Comparison of ENCODE assay signal across 1 cellular context in genomic region chr7:100568176-100568935, GRCh38.
TF ChIP-seq lines count a peak whose summit lies in the region.

No MANE protein-coding gene starts in this region.

TF ChIP-seq in HepG2, 621 proteins besides CTCF, POLR2A, EP300 and RAD21 (continued from another document and continues in another):
- TF ChIP-seq, protein P1, sequence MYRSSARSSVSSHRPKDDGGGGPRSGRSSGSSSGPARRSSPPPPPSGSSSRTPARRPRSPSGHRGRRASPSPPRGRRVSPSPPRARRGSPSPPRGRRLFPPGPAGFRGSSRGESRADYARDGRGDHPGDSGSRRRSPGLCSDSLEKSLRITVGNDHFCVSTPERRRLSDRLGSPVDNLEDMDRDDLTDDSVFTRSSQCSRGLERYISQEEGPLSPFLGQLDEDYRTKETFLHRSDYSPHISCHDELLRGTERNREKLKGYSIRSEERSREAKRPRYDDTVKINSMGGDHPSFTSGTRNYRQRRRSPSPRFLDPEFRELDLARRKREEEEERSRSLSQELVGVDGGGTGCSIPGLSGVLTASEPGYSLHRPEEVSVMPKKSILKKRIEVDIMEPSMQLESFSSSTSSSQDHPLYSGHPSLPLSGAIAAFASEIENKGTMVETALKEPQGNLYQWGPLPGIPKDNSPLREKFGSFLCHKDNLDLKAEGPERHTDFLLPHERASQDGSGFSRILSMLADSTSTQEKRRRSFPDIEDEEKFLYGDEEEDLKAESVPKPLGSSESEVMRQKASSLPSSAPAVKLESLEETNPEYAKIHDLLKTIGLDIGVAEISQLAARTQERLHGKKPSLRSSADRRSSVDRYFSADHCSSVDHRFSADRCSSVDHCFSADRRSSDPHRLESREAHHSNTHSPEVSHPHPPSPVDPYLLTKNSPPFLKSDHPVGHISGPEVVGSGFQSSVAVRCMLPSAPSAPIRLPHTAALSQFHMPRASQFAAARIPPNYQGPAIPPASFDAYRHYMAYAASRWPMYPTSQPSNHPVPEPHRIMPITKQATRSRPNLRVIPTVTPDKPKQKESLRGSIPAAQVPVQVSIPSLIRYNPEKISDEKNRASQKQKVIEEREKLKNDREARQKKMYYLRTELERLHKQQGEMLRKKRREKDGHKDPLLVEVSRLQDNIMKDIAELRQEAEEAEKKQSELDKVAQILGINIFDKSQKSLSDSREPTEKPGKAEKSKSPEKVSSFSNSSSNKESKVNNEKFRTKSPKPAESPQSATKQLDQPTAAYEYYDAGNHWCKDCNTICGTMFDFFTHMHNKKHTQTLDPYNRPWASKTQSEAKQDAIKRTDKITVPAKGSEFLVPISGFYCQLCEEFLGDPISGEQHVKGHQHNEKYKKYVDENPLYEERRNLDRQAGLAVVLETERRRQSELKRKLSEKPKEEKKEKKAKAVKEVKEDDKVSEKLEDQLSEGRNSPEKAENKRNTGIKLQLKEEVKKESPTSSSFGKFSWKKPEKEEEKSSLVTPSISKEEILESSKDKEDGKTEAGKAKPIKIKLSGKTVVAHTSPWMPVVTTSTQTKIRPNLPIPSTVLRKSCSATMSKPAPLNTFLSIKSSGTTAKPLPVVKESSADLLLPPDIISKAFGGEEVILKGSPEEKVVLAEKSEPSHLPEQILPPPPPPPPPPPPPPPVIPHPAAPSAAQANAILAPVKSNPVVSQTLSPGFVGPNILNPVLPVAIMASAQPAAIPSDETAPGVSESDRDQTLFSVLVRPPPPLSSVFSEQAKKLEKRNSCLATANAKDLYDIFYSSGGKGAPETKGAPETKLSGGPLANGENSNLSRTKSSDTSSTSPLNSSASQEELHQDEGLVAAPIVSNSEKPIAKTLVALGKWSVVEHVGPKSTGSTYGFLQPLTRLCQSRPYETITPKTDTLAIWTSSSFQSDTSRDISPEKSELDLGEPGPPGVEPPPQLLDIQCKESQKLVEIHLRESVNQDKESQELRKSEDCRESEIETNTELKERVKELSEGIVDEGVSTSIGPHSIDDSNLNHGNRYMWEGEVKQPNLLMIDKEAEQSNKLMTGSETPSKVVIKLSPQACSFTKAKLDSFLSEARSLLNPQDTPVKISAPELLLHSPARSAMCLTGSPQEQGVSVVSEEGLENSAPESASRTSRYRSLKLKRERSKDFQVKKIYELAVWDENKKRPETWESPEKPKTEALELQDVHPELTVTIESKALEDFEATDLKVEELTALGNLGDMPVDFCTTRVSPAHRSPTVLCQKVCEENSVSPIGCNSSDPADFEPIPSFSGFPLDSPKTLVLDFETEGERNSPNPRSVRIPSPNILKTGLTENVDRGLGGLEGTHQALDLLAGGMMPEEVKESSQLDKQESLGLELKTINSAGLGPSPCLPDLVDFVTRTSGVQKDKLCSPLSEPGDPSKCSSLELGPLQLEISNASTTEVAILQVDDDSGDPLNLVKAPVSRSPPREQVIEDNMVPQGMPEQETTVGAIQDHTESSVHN (CRISPR knock-in tag; IDR thresholded peaks at IDR 0.05) = peak; percentile 78; the same call in 1 of the 2 replicates
- TF ChIP-seq ZNF510 (CRISPR knock-in tag; IDR thresholded peaks at IDR 0.05; ENCODE audit: low read depth) = peak; percentile 71
- peak; percentile 64 for TF ChIP-seq BCL6 (CRISPR knock-in tag; IDR thresholded peaks at IDR 0.05)
- TF ChIP-seq ZNF747 (CRISPR knock-in tag; IDR thresholded peaks at IDR 0.05; ENCODE audit: borderline replicate concordance) = peak; percentile 63
- 0 out of 2 replicates have a peak, but pooled peaks have one; percentile 73 for TF ChIP-seq DPF2 (CRISPR knock-in tag; IDR thresholded peaks at IDR 0.05; ENCODE audit: borderline replicate concordance, low read depth)
- no peak for TF ChIP-seq CCDC6 (CRISPR knock-in tag; IDR thresholded peaks at IDR 0.05)
- 0 out of 2 replicates have a peak, but pooled peaks have one; percentile 34 for TF ChIP-seq AHR (CRISPR knock-in tag; IDR thresholded peaks at IDR 0.05)
- TF ChIP-seq ZNF652 (CRISPR knock-in tag; IDR thresholded peaks at IDR 0.05; ENCODE audit: borderline replicate concordance, low read depth) = peak; percentile 40; the same call in 1 of the 2 replicates
- peak; percentile 51 for TF ChIP-seq SRSF4 (IDR thresholded peaks at IDR 0.05; ENCODE audit: low read depth, low read length, poor library complexity, severe bottlenecking)
- TF ChIP-seq SKIL (CRISPR knock-in tag; IDR thresholded peaks at IDR 0.05; ENCODE audit: borderline replicate concordance) = peak; percentile 53; the same call in 1 of the 2 replicates
- TF ChIP-seq ZNF496 (CRISPR knock-in tag; IDR thresholded peaks at IDR 0.05; ENCODE audit: insufficient replicate concordance) = no peak
- TF ChIP-seq, protein P2, sequence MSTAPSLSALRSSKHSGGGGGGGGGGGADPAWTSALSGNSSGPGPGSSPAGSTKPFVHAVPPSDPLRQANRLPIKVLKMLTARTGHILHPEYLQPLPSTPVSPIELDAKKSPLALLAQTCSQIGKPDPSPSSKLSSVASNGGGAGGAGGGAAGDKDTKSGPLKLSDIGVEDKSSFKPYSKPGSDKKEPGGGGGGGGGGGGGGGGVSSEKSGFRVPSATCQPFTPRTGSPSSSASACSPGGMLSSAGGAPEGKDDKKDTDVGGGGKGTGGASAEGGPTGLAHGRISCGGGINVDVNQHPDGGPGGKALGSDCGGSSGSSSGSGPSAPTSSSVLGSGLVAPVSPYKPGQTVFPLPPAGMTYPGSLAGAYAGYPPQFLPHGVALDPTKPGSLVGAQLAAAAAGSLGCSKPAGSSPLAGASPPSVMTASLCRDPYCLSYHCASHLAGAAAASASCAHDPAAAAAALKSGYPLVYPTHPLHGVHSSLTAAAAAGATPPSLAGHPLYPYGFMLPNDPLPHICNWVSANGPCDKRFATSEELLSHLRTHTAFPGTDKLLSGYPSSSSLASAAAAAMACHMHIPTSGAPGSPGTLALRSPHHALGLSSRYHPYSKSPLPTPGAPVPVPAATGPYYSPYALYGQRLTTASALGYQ (CRISPR knock-in tag; IDR thresholded peaks at IDR 0.05) = 0 out of 2 replicates have a peak, but pooled peaks have one; percentile 8
- TF ChIP-seq SP1 (IDR thresholded peaks at IDR 0.05) = no peak
- no peak; the same call in 1 of the 2 replicates for TF ChIP-seq SP1 (CRISPR knock-in tag; IDR thresholded peaks at IDR 0.05)
- no peak for TF ChIP-seq ZBTB1 (CRISPR knock-in tag; IDR thresholded peaks at IDR 0.05; ENCODE audit: borderline replicate concordance)
- TF ChIP-seq, protein P3, sequence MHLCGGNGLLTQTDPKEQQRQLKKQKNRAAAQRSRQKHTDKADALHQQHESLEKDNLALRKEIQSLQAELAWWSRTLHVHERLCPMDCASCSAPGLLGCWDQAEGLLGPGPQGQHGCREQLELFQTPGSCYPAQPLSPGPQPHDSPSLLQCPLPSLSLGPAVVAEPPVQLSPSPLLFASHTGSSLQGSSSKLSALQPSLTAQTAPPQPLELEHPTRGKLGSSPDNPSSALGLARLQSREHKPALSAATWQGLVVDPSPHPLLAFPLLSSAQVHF (CRISPR knock-in tag; IDR thresholded peaks at IDR 0.05) = no peak
- TF ChIP-seq MEIS1 (CRISPR knock-in tag; IDR thresholded peaks at IDR 0.05; ENCODE audit: borderline replicate concordance) = peak; percentile 61
- TF ChIP-seq ZNF572 (CRISPR knock-in tag; IDR thresholded peaks at IDR 0.05) = 0 out of 2 replicates have a peak, but pooled peaks have one; percentile 79
- no peak for TF ChIP-seq RARG (CRISPR knock-in tag; IDR thresholded peaks at IDR 0.05; ENCODE audit: low read depth)
- TF ChIP-seq, protein P4, sequence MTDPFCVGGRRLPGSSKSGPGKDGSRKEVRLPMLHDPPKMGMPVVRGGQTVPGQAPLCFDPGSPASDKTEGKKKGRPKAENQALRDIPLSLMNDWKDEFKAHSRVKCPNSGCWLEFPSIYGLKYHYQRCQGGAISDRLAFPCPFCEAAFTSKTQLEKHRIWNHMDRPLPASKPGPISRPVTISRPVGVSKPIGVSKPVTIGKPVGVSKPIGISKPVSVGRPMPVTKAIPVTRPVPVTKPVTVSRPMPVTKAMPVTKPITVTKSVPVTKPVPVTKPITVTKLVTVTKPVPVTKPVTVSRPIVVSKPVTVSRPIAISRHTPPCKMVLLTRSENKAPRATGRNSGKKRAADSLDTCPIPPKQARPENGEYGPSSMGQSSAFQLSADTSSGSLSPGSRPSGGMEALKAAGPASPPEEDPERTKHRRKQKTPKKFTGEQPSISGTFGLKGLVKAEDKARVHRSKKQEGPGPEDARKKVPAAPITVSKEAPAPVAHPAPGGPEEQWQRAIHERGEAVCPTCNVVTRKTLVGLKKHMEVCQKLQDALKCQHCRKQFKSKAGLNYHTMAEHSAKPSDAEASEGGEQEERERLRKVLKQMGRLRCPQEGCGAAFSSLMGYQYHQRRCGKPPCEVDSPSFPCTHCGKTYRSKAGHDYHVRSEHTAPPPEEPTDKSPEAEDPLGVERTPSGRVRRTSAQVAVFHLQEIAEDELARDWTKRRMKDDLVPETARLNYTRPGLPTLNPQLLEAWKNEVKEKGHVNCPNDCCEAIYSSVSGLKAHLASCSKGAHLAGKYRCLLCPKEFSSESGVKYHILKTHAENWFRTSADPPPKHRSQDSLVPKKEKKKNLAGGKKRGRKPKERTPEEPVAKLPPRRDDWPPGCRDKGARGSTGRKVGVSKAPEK (CRISPR knock-in tag; IDR thresholded peaks at IDR 0.05; ENCODE audit: borderline replicate concordance) = no peak; the same call in 1 of the 2 replicates
- no peak for TF ChIP-seq ZNF678 (CRISPR knock-in tag; IDR thresholded peaks at IDR 0.05)
- TF ChIP-seq, protein P5, sequence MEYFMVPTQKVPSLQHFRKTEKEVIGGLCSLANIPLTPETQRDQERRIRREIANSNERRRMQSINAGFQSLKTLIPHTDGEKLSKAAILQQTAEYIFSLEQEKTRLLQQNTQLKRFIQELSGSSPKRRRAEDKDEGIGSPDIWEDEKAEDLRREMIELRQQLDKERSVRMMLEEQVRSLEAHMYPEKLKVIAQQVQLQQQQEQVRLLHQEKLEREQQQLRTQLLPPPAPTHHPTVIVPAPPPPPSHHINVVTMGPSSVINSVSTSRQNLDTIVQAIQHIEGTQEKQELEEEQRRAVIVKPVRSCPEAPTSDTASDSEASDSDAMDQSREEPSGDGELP (IDR thresholded peaks at IDR 0.05; ENCODE audit: borderline replicate concordance, low read depth) = peak; percentile 45; the same call in 1 of the 2 replicates
- 0 out of 2 replicates have a peak, but pooled peaks have one; percentile 42 for TF ChIP-seq ZNF879 (CRISPR knock-in tag; IDR thresholded peaks at IDR 0.05)
- peak; percentile 88 for TF ChIP-seq PHF21A (CRISPR knock-in tag; IDR thresholded peaks at IDR 0.05)
- peak; percentile 61; the same call in 1 of the 2 replicates for TF ChIP-seq ZSCAN12 (CRISPR knock-in tag; IDR thresholded peaks at IDR 0.05)
- peak; percentile 70; the same call in 1 of the 2 replicates for TF ChIP-seq KLF12 (CRISPR knock-in tag; IDR thresholded peaks at IDR 0.05; ENCODE audit: borderline replicate concordance)
- no peak for TF ChIP-seq CENPX (CRISPR knock-in tag; IDR thresholded peaks at IDR 0.05)
- no peak for TF ChIP-seq ZNF577 (CRISPR knock-in tag; IDR thresholded peaks at IDR 0.05; ENCODE audit: borderline replicate concordance, low read depth)
- no peak for TF ChIP-seq ZNF10 (CRISPR knock-in tag; IDR thresholded peaks at IDR 0.05; ENCODE audit: borderline replicate concordance, low read depth)
- peak; percentile 81; the same call in 1 of the 2 replicates for TF ChIP-seq CBX5 (CRISPR knock-in tag; IDR thresholded peaks at IDR 0.05; ENCODE audit: borderline replicate concordance)
- TF ChIP-seq LCORL (IDR thresholded peaks at IDR 0.05) = no peak
- peak; percentile 80 for TF ChIP-seq LCORL (CRISPR knock-in tag; IDR thresholded peaks at IDR 0.05)
- TF ChIP-seq CENPT (CRISPR knock-in tag; IDR thresholded peaks at IDR 0.05; ENCODE audit: low read depth) = 0 out of 2 replicates have a peak, but pooled peaks have one; percentile 12
- no peak for TF ChIP-seq RFX5 (IDR thresholded peaks at IDR 0.05; ENCODE audit: low read depth, low read length)
- peak; percentile 79; the same call in 1 of the 2 replicates for TF ChIP-seq TIGD3 (CRISPR knock-in tag; IDR thresholded peaks at IDR 0.05; ENCODE audit: borderline replicate concordance)
- no peak; the same call in 1 of the 2 replicates for TF ChIP-seq ONECUT2 (CRISPR knock-in tag; IDR thresholded peaks at IDR 0.05)
- TF ChIP-seq STAG1 (CRISPR knock-in tag; IDR thresholded peaks at IDR 0.05) = no peak; the same call in 1 of the 2 replicates
- no peak for TF ChIP-seq TP53 (CRISPR knock-in tag; conservative IDR thresholded peaks at IDR 0.05)
- no peak for TF ChIP-seq SP2 (CRISPR knock-in tag; IDR thresholded peaks at IDR 0.05)
- TF ChIP-seq ZNF143 (CRISPR knock-in tag; IDR thresholded peaks at IDR 0.05) = peak; percentile 60; the same call in 1 of the 2 replicates
- peak; percentile 74 for TF ChIP-seq POLR2G (IDR thresholded peaks at IDR 0.05; ENCODE audit: low read depth, low read length)
- TF ChIP-seq, protein P6, sequence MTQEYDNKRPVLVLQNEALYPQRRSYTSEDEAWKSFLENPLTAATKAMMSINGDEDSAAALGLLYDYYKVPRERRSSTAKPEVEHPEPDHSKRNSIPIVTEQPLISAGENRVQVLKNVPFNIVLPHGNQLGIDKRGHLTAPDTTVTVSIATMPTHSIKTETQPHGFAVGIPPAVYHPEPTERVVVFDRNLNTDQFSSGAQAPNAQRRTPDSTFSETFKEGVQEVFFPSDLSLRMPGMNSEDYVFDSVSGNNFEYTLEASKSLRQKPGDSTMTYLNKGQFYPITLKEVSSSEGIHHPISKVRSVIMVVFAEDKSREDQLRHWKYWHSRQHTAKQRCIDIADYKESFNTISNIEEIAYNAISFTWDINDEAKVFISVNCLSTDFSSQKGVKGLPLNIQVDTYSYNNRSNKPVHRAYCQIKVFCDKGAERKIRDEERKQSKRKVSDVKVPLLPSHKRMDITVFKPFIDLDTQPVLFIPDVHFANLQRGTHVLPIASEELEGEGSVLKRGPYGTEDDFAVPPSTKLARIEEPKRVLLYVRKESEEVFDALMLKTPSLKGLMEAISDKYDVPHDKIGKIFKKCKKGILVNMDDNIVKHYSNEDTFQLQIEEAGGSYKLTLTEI (CRISPR knock-in tag; conservative IDR thresholded peaks at IDR 0.05) = no peak
- TF ChIP-seq KDM5B (CRISPR knock-in tag; IDR thresholded peaks at IDR 0.05; ENCODE audit: borderline replicate concordance) = peak; percentile 68; the same call in 1 of the 2 replicates
- TF ChIP-seq ZNF232 (CRISPR knock-in tag; IDR thresholded peaks at IDR 0.05; ENCODE audit: borderline replicate concordance) = no peak
